ENCODE assay signal across 8 cellular contexts in genomic region chr10:132452651-132453469, GRCh38. TPM values are rescaled to one million over a fixed set of nuclear protein-coding genes. Genes with fewer than 3 reads are reported as not detected.
A peak's percentile ranks its signal among the peaks of the same experiment; 100 is the strongest.
DNase-seq lines count a peak whose midpoint lies in the region; ATAC-seq and TF ChIP-seq lines count a peak whose summit lies in the region.

No MANE protein-coding gene starts in this region.

- no peak overlapping the region for H3K4me2 ChIP-seq in OCI-LY1 (ENCODE audit: low read length)

- H3K9me2 ChIP-seq in OCI-LY1 (ENCODE audit: low read depth, low read length) = no peaks in the 10 kb centered on the region

- peak; percentile 92 for TF ChIP-seq CTCF in CD4-positive, alpha-beta T cell (IDR thresholded peaks at IDR 0.05)
- TF ChIP-seq CTCF in OCI-LY1 (IDR thresholded peaks at IDR 0.05; ENCODE audit: low read length) = peak; percentile 64

- H3K9ac ChIP-seq in OCI-LY1 (ENCODE audit: low read length) = no peak overlapping the region

- no peaks in the 10 kb centered on the region for H3K79me2 ChIP-seq in OCI-LY1 (ENCODE audit: insufficient read depth, low read length)

- H2AFZ ChIP-seq in OCI-LY1 (ENCODE audit: low read length) = no peak overlapping the region

- POLR2A ChIA-PET in CD4-positive, alpha-beta T cell (lab: Charles Lee) = interaction anchor here (0.7 to 1.7 kb wide), 2 partner anchors 15 to 55 kb away, joined by 3 to 7 read pairs; partner anchors contain the start of gene PWWP2B
- POLR2A ChIA-PET in naive thymus-derived CD8-positive, alpha-beta T cell (lab: Charles Lee) = interaction anchor here (1.5 kb wide), 2 partner anchors 14 to 55 kb away, joined by 3 to 4 read pairs; no protein-coding TSS in a partner anchor

- CTCF ChIA-PET in CD4-positive, alpha-beta T cell (lab: Charles Lee) = interaction anchor here (1.8 kb wide), 1 partner anchor 9 kb away, joined by 10 read pairs; no protein-coding TSS in a partner anchor

- TF ChIP-seq POLR2A in erythroblast (IDR thresholded peaks at IDR 0.05; ENCODE audit: low read length) = no peak

- H3K4me3 ChIP-seq in OCI-LY1 (ENCODE audit: low read depth, low read length, poor library complexity, severe bottlenecking) = no peak overlapping the region

- no peaks in the 10 kb centered on the region for H3K9me3 Mint-ChIP-seq in CD4-positive, alpha-beta T cell
- H3K9me3 Mint-ChIP-seq in naive thymus-derived CD8-positive, alpha-beta T cell = no peaks in the 10 kb centered on the region

- ATAC-seq in CD4-positive, alpha-beta T cell (ENCODE audit: poor library complexity) = peak; percentile 93
- peak; percentile 70 for ATAC-seq in GM19395 (IDR thresholded peaks at IDR 0.05; ENCODE audit: unreplicated experiment)
- peak; percentile 47 for ATAC-seq in HG03469 (IDR thresholded peaks at IDR 0.05; ENCODE audit: unreplicated experiment)
- peak; percentile 94 for ATAC-seq in naive thymus-derived CD8-positive, alpha-beta T cell

- peak overlapping the region; percentile 89 for H3K27ac Mint-ChIP-seq in CD4-positive, alpha-beta T cell
- peak overlapping the region; percentile 82 to 98 (median 94) for H3K27ac Mint-ChIP-seq in naive thymus-derived CD8-positive, alpha-beta T cell

- H4K20me1 ChIP-seq in OCI-LY1 (ENCODE audit: insufficient read depth, low read length) = no peaks in the 10 kb centered on the region

- peak; percentile 87 to 95 (median 92) for DNase-seq in CD4-positive, alpha-beta T cell
- DNase-seq in activated T-cell treated with anti-CD3 and anti-CD28 coated beads for 24 hours (ENCODE audit: low read depth) (peak; percentile 82), erythroblast (lab: John Stamatoyannopoulos, UW) (peak; percentile 78 to 87)
- peak; percentile 89 to 98 (median 94) for DNase-seq in naive thymus-derived CD8-positive, alpha-beta T cell
- peak; percentile 68 for DNase-seq in stimulated activated CD8-positive, alpha-beta memory T cell treated with anti-CD3 and anti-CD28 coated beads, Interleukin-7, amount 100 ng/mL, for 48 hours (ENCODE audit: extremely low read depth in 1 of 2, low read depth in 1 of 2)

- H3K27me3 ChIP-seq in CD4-positive, alpha-beta T cell (ENCODE audit: control insufficient read depth, insufficient read depth, low read length) = no peaks in the 10 kb centered on the region
- H3K27me3 ChIP-seq in OCI-LY1 (ENCODE audit: insufficient read depth, low read length) = no peaks in the 10 kb centered on the region

- H3K36me3 ChIP-seq in OCI-LY1 (ENCODE audit: insufficient read depth, low read length) = no peaks in the 10 kb centered on the region

- H3K36me3 Mint-ChIP-seq in CD4-positive, alpha-beta T cell (ENCODE audit: low read depth) = no peaks in the 10 kb centered on the region
- H3K36me3 Mint-ChIP-seq in naive thymus-derived CD8-positive, alpha-beta T cell = no peaks in the 10 kb centered on the region

- H3K4me1 Mint-ChIP-seq in CD4-positive, alpha-beta T cell (ENCODE audit: low read depth) = peaks cover 34% of the 10 kb centered on the region
- peaks cover 7 to 26% (median 22%) of the 10 kb centered on the region in 4 donors for H3K4me1 Mint-ChIP-seq in naive thymus-derived CD8-positive, alpha-beta T cell

- no peaks in the 10 kb centered on the region for H3K27me3 Mint-ChIP-seq in CD4-positive, alpha-beta T cell
- H3K27me3 Mint-ChIP-seq in naive thymus-derived CD8-positive, alpha-beta T cell = no peaks in the 10 kb centered on the region

- peak overlapping the region; percentile 42 for H3K4me3 Mint-ChIP-seq in CD4-positive, alpha-beta T cell
- H3K4me3 Mint-ChIP-seq in naive thymus-derived CD8-positive, alpha-beta T cell = peak overlapping the region in 9 of 10 donors; percentile 28 to 76 (median 53)

- H3K4me1 ChIP-seq in OCI-LY1 (ENCODE audit: insufficient read depth, low read length, severe bottlenecking) = peaks cover 8% of the 10 kb centered on the region

- no peaks in the 10 kb centered on the region for H3F3A ChIP-seq in OCI-LY1 (ENCODE audit: insufficient read depth, low read length)

- H3K27ac ChIP-seq in CD4-positive, alpha-beta T cell (ENCODE audit: low read depth, low read length) = peak overlapping the region; percentile 79
- H3K27ac ChIP-seq in OCI-LY1 (ENCODE audit: low read depth, low read length, poor library complexity, severe bottlenecking) = no peak overlapping the region

- intact Hi-C loops in CD4-positive, alpha-beta T cell (cut with DNase I, micrococcal nuclease) = loop anchor here (1.0 to 10.0 kb wide), 9 partner anchors 56 to 551 kb away; partner anchors contain the start of genes INPP5A (in 2 of the 2), PPP2R2D (in 1 of the 2) and PWWP2B (in 1 of the 2)

- no peaks in the 10 kb centered on the region for H3K9me3 ChIP-seq in CD4-positive, alpha-beta T cell (ENCODE audit: control insufficient read depth, low read length)
- no peaks in the 10 kb centered on the region for H3K9me3 ChIP-seq in OCI-LY1 (ENCODE audit: low read length)

RNA-seq across cellular contexts. Expression of gene PWWP2B, which starts 55.9 kb away (rescaled TPM):
- 10 to 100 TPM; 19.2 to 19.6 TPM for total RNA-seq in CD4-positive, alpha-beta T cell
- 10 to 100 TPM in 1 of 2 experiments, 1 to 10 TPM in 1; 9.1 to 10.2 TPM for total RNA-seq in naive thymus-derived CD8-positive, alpha-beta T cell
- polyA plus RNA-seq in naive thymus-derived CD8-positive, alpha-beta T cell = 1 to 10 TPM; 1.2 to 2.9 (median 1.9) TPM
